ENCODE assay signal across 10 cellular contexts in the genomic region with DNA sequence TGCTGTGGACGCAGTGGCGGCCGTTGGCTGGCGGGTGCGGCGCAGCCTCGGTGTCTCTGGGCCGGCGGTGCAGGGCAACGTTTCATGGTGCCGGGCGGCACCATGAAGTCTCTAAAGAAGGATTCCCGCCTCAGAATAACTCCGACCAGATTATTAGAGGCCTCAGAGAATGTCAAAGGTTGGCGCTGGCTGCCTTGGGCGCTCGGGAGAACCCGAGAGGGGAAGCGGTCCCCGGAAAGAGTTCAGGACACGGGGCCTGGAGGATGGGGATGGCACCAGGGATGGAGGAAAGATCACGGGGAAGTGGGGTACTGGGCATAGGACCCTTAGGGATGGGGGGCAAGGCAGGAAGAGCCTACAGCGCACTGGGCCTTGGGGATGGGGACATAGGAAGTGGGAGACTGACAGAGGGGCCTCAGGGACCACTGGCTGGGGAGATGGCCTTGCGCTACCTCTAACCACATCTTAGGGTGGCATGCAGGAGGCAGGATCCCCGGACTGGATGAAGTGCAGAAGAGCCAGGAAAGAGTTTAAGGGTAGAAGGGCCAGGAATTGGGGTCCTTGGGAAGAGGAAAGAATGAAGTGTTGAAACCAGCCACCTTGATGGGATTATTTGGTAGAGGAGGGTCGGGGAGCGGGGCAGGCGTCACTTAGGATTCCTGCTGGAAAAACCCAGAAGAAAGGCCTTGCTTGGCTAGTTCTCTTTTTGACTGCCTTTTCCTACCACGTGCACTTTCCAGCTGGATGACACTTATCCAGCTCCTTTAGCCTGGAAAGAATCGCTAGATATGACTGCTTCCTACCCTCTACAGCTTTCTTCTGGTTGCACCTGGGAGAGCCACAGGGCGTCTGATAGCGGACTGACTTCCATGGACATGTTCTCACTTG. TPM values are rescaled to one million over a fixed set of nuclear protein-coding genes. Genes with fewer than 3 reads are reported as not detected.
DNase-seq lines count a peak whose midpoint lies in the region; FAIRE-seq and TF ChIP-seq lines count a peak whose summit lies in the region.
"Had no signal": no experiment of that assay in that cellular context is flagged by ENCODE, and none has a peak within 500 bp of the region (broad histone marks: within the 10 kb centered on the region; RNA-seq: fewer than 3 reads in every experiment).

No MANE protein-coding gene starts in this region.

- BruUV-seq in MCF 10A (replicated peaks; lab: Mats Ljungman, UMichigan): no TSS peak

- H3K4me1 ChIP-seq in breast epithelium (no peaks in the 10 kb centered on the region), mononuclear cell (ENCODE audit: insufficient read depth, low read length) (peaks cover 15% of the 10 kb centered on the region)

- H3K36me3 Mint-ChIP-seq in MCF 10A (ENCODE audit: insufficient read depth, unreplicated experiment): peaks cover 6% of the 10 kb centered on the region

- TF ChIP-seq CTCF in breast epithelium (IDR thresholded peaks at IDR 0.05) (no peak), MCF 10A (IDR thresholded peaks at IDR 0.05; ENCODE audit: unreplicated experiment) (no peak), choroid plexus epithelial cell (conservative IDR thresholded peaks at IDR 0.05; ENCODE audit: low read depth, low read length) (no peak), D721Med (IDR thresholded peaks at IDR 0.05; ENCODE audit: insufficient read depth, missing control alignments) (no peak)

- no peak overlapping the region for H3K4me3 Mint-ChIP-seq in MCF 10A (ENCODE audit: unreplicated experiment)

- peak; percentile 48 for FAIRE-seq in urothelium cell line (lab: Jason Lieb, UNC)
- FAIRE-seq in D721Med (lab: Jason Lieb, UNC): no peak

- H3K27ac ChIP-seq in breast epithelium: peak overlapping the region; percentile 87 to 93

- intact Hi-C loops in breast epithelium (cut with DNase I; ENCODE audit: low total_unique reads) (no loop called here), MCF 10A (cut with micrococcal nuclease) (no loop called here)

- no peaks in the 10 kb centered on the region for H3K27me3 Mint-ChIP-seq in MCF 10A (ENCODE audit: insufficient read depth, unreplicated experiment)

- no peak overlapping the region for H3K27ac Mint-ChIP-seq in MCF 10A (ENCODE audit: low read depth, unreplicated experiment)

- H3K36me3 ChIP-seq in breast epithelium: no peaks in the 10 kb centered on the region

- CTCF ChIA-PET in MCF 10A (lab: Yijun Ruan, JAX): interaction anchor here (0.7 kb wide), 1 partner anchor 10 kb away, joined by 3 read pairs; no protein-coding TSS in a partner anchor

- H3K9me3 ChIP-seq in breast epithelium (no peaks in the 10 kb centered on the region), mononuclear cell (ENCODE audit: low read depth, low read length) (no peaks in the 10 kb centered on the region)

- no peak for TF ChIP-seq POLR2A in breast epithelium (IDR thresholded peaks at IDR 0.05)

- POLR2A ChIA-PET in MCF 10A (lab: Yijun Ruan, JAX): no interaction called here

- H3K27me3 ChIP-seq in breast epithelium: no peaks in the 10 kb centered on the region
- no peaks in the 10 kb centered on the region for H3K27me3 ChIP-seq in mononuclear cell (ENCODE audit: insufficient read depth, low read length)

- no peaks in the 10 kb centered on the region for H3K9me3 Mint-ChIP-seq in MCF 10A (ENCODE audit: unreplicated experiment)

- H3K4me3 ChIP-seq in breast epithelium (peak overlapping the region; percentile 54 to 92 (median 76)), choroid plexus epithelial cell (ENCODE audit: low read depth, low read length) (peak overlapping the region; percentile 56), mononuclear cell (ENCODE audit: low read length) (peak overlapping the region; percentile 40)

- H3K4me1 Mint-ChIP-seq in MCF 10A (ENCODE audit: insufficient read depth, unreplicated experiment): peaks cover 19% of the 10 kb centered on the region

- no peak for DNase-seq in breast epithelium (ENCODE audit: low spot score in 2 of 2)
- no peak for DNase-seq in MCF 10A (ENCODE audit: unreplicated experiment)
- DNase-seq in choroid plexus epithelial cell (ENCODE audit: low read depth): no peak
- no peak for DNase-seq in urothelium cell line (ENCODE audit: low spot score)
- DNase-seq in stimulated activated CD4-positive, alpha-beta T cell treated with anti-CD3 and anti-CD28 coated beads, Interleukin-15, amount 100 ng/mL, for 24 hours: no peak
- no peak for DNase-seq in NCI-H2029 (lab: John Stamatoyannopoulos, UW)
- no peak for DNase-seq in D721Med (ENCODE audit: insufficient read length, low spot score)

RNA-seq across cellular contexts. Expression of a gene that starts 0.6 kb away (rescaled TPM):
- 1 to 10 TPM in 2 of 3 donors, under 1 TPM in 1; 0.66 to 1.9 (median 1.3) TPM for total RNA-seq in breast epithelium
- 0.19 TPM in 1 of 2 replicates, not detected in the other for total RNA-seq in MCF 10A (2022)
- total RNA-seq in mononuclear cell: 0.73 TPM

RNA-seq across cellular contexts. Expression of a gene that starts 23.7 kb away (rescaled TPM):
- total RNA-seq in breast epithelium: 10 to 100 TPM in 1 of 3 donors, 1 to 10 TPM in 1, not detected in 1; 8.2 to 32.8 TPM
- 2.1 and 4.4 TPM in 2 replicates for total RNA-seq in MCF 10A (2022)
- not detected for total RNA-seq in mononuclear cell
- total RNA-seq: SK-MEL-5 had no signal

RNA-seq across cellular contexts. Expression of a gene that starts 30.2 kb away (rescaled TPM):
- total RNA-seq in breast epithelium (10 to 100 TPM; 33.6 to 39.0 (median 35.1) TPM), MCF 10A (2022) (25.2 and 28.7 TPM in 2 replicates), mononuclear cell (19.5 TPM)

RNA-seq across cellular contexts. Expression of a gene that starts 38.2 kb away (rescaled TPM):
- total RNA-seq in breast epithelium: 10 to 100 TPM; 52.4 to 62.3 (median 58.4) TPM
- 35.3 and 39.4 TPM in 2 replicates for total RNA-seq in MCF 10A (2022)
- total RNA-seq in mononuclear cell: 18.9 TPM

RNA-seq across cellular contexts. Expression of a gene that starts 40.1 kb away (rescaled TPM):
- total RNA-seq in breast epithelium (1 to 10 TPM in 2 of 3 donors, not detected in 1; 2.3 to 5.6 TPM), MCF 10A (2022) (not detected in 2 replicates), mononuclear cell (not detected)
- total RNA-seq: renal cortical epithelial cell, SK-MEL-5 had no signal
